Comparison of ENCODE assay signal across 39 cellular contexts in genomic region chr9:123525424-123525823, GRCh38.
"Had no signal": no experiment of that assay in that cellular context is flagged by ENCODE, and none has a peak within 500 bp of the region (broad histone marks: within the 10 kb centered on the region; RNA-seq: fewer than 3 reads in every experiment).

No MANE protein-coding gene starts in this region.

- ATAC-seq: activated CD8-positive, alpha-beta T cell treated with anti-CD3 and anti-CD28 coated beads for 36 hours; activated naive CD4-positive, alpha-beta T cell treated with anti-CD3 and anti-CD28 coated beads, Interleukin-2, amount 50 U/mL, for 72 hours; activated T-cell treated with anti-CD3 and anti-CD28 coated beads, Interleukin-2, amount 50 U/mL, for 4 hours; activated T-cell treated with anti-CD3 and anti-CD28 coated beads, Interleukin-2, amount 50 U/mL, for 72 hours; activated T-helper 17 cell treated with anti-CD3 and anti-CD28 coated beads, Interleukin-2, amount 50 U/mL, for 72 hours; body of pancreas had no signal

- H3K4me3 Mint-ChIP-seq: activated B cell treated with CpG ODN at 0.5 μM for 24 hours; activated CD4-positive, alpha-beta memory T cell treated with anti-CD3 and anti-CD28 coated beads for 36 hours; activated CD4-positive, alpha-beta T cell treated with anti-CD3 and anti-CD28 coated beads, Interleukin-2, amount 10 ng/mL, durations not matched to agents 24 days and 14 days; activated CD8-positive, alpha-beta T cell treated with anti-CD3 and anti-CD28 coated beads for 36 hours; activated naive CD4-positive, alpha-beta T cell treated with anti-CD3 and anti-CD28 coated beads for 36 hours; activated naive CD8-positive, alpha-beta T cell treated with anti-CD3 and anti-CD28 coated beads for 36 hours; activated T-cell treated with anti-CD3 and anti-CD28 coated beads, Interleukin-2, amount 50 U/mL, for 4 hours; activated T-cell treated with anti-CD3 and anti-CD28 coated beads, Interleukin-2, amount 50 U/mL, for 72 hours; activated T-helper 1 cell treated with anti-CD3 and anti-CD28 coated beads, Interleukin-12 subunit alpha, Interleukin-12 subunit beta, Interleukin-2, Interleukin-4 antibody, amounts not matched to agents 30 ng/mL and 10 ng/mL and 1 ng/mL, durations not matched to agents 14 hours and 24 hours and 36 hours; activated T-helper 17 cell treated with anti-CD3 and anti-CD28 coated beads, Interleukin-2, amount 50 U/mL, for 72 hours; central memory CD8-positive, alpha-beta T cell; T-helper 1 cell treated with Interleukin-12 subunit alpha and Interleukin-12 subunit beta and Interleukin-4 antibody, amounts not matched to agents 30 μg/mL and 1 μg/mL, for 36 hours; T-helper 2 cell treated with Interferon-gamma antibody and Interleukin-4, amounts not matched to agents 5 μg/mL and 100 μg/mL, for 36 hours had no signal

- DNase-seq: activated B cell treated with CpG ODN at 0.5 μM for 24 hours; activated CD4-positive, alpha-beta memory T cell treated with anti-CD3 and anti-CD28 coated beads for 36 hours; activated CD4-positive, alpha-beta T cell treated with anti-CD3 and anti-CD28 coated beads for 4 hours; activated CD4-positive, alpha-beta T cell treated with anti-CD3 and anti-CD28 coated beads, Interleukin-2, amount 10 ng/mL, durations not matched to agents 24 days and 14 days; activated CD4-positive, alpha-beta T cell treated with anti-CD3 and anti-CD28 coated beads, Interleukin-2, amount 50 U/mL, for 1 hour; activated CD4-positive, alpha-beta T cell treated with anti-CD3 and anti-CD28 coated beads, Interleukin-2, amount 50 U/mL, for 4 hours; activated CD4-positive, CD25-positive, alpha-beta regulatory T cell treated with anti-CD3 and anti-CD28 coated beads, Interleukin-2, amount 50 U/mL, for 72 hours; activated CD8-positive, alpha-beta memory T cell treated with anti-CD3 and anti-CD28 coated beads, Interleukin-2, amount 50 U/mL, for 4 hours; activated CD8-positive, alpha-beta T cell treated with anti-CD3 and anti-CD28 coated beads for 36 hours; activated effector memory CD4-positive, alpha-beta T cell treated with anti-CD3 and anti-CD28 coated beads, Interleukin-2, amount 50 U/mL, for 16 hours; activated gamma-delta T cell treated with Interleukin-2 at 50 U/mL for 16 hours; activated naive CD4-positive, alpha-beta T cell; activated naive CD4-positive, alpha-beta T cell treated with anti-CD3 and anti-CD28 coated beads for 36 hours; activated naive CD4-positive, alpha-beta T cell treated with anti-CD3 and anti-CD28 coated beads, Interleukin-2, amount 50 U/mL, for 16 hours; activated naive CD8-positive, alpha-beta T cell treated with anti-CD3 and anti-CD28 coated beads for 36 hours; activated T-cell treated with anti-CD3 and anti-CD28 coated beads for 4 hours; activated T-cell treated with anti-CD3 and anti-CD28 coated beads, Interleukin-2, amount 50 U/mL, for 1 hour; activated T-cell treated with anti-CD3 and anti-CD28 coated beads, Interleukin-2, amount 50 U/mL, for 4 hours; activated T-cell treated with anti-CD3 and anti-CD28 coated beads, Interleukin-2, amount 50 U/mL, for 72 hours; amniotic stem cell; aorta; body of pancreas; brain microvascular endothelial cell; caudate nucleus; cerebellar nuclear complex; T-helper 1 cell; T-helper 2 cell; T-helper 9 cell had no signal

- H3K4me1 ChIP-seq: adrenal gland, body of pancreas, breast epithelium had no signal

- H3K4me3 ChIP-seq: adrenal gland, body of pancreas, breast epithelium had no signal

- H3K4me1 Mint-ChIP-seq: activated B cell treated with CpG ODN at 0.5 μM for 24 hours; activated CD4-positive, alpha-beta T cell treated with anti-CD3 and anti-CD28 coated beads, Interleukin-2, amount 10 ng/mL, durations not matched to agents 24 days and 14 days; activated naive CD8-positive, alpha-beta T cell treated with anti-CD3 and anti-CD28 coated beads for 36 hours; activated T-helper 17 cell treated with anti-CD3 and anti-CD28 coated beads, Interleukin-2, amount 50 U/mL, for 72 hours; central memory CD8-positive, alpha-beta T cell had no signal

- FAIRE-seq: astrocyte, TTC549 had no signal

- H3K27ac Mint-ChIP-seq: activated B cell treated with CpG ODN at 0.5 μM for 24 hours; activated CD4-positive, alpha-beta memory T cell treated with anti-CD3 and anti-CD28 coated beads for 36 hours; activated CD4-positive, alpha-beta T cell treated with anti-CD3 and anti-CD28 coated beads, Interleukin-2, amount 10 ng/mL, durations not matched to agents 24 days and 14 days; activated CD8-positive, alpha-beta T cell treated with anti-CD3 and anti-CD28 coated beads for 36 hours; activated naive CD4-positive, alpha-beta T cell treated with anti-CD3 and anti-CD28 coated beads for 36 hours; activated naive CD4-positive, alpha-beta T cell treated with anti-CD3 and anti-CD28 coated beads, Interleukin-2, amount 50 U/mL, for 72 hours; activated naive CD8-positive, alpha-beta T cell treated with anti-CD3 and anti-CD28 coated beads for 36 hours; activated T-cell treated with anti-CD3 and anti-CD28 coated beads, Interleukin-2, amount 50 U/mL, for 72 hours; activated T-helper 1 cell treated with anti-CD3 and anti-CD28 coated beads, Interleukin-12 subunit alpha, Interleukin-12 subunit beta, Interleukin-2, Interleukin-4 antibody, amounts not matched to agents 30 ng/mL and 10 ng/mL and 1 ng/mL, durations not matched to agents 14 hours and 24 hours and 36 hours; activated T-helper 17 cell treated with anti-CD3 and anti-CD28 coated beads, Interleukin-2, amount 50 U/mL, for 72 hours; T-helper 1 cell treated with Interleukin-12 subunit alpha and Interleukin-12 subunit beta and Interleukin-4 antibody, amounts not matched to agents 30 μg/mL and 1 μg/mL, for 36 hours; T-helper 2 cell treated with Interferon-gamma antibody and Interleukin-4, amounts not matched to agents 5 μg/mL and 100 μg/mL, for 36 hours had no signal

- H3K27ac ChIP-seq: adrenal gland, body of pancreas, brain microvascular endothelial cell, breast epithelium, VCaP had no signal

- H3K9me3 Mint-ChIP-seq: activated T-cell treated with anti-CD3 and anti-CD28 coated beads, Interleukin-2, amount 50 U/mL, for 4 hours had no signal

- H3K36me3 ChIP-seq: adrenal gland, brain microvascular endothelial cell, breast epithelium had no signal

- H3K9me3 ChIP-seq: body of pancreas had no signal

- H3K27me3 Mint-ChIP-seq: activated B cell treated with CpG ODN at 0.5 μM for 24 hours; activated CD4-positive, alpha-beta memory T cell treated with anti-CD3 and anti-CD28 coated beads for 36 hours; activated CD4-positive, alpha-beta T cell treated with anti-CD3 and anti-CD28 coated beads, Interleukin-2, amount 10 ng/mL, durations not matched to agents 24 days and 14 days; activated CD8-positive, alpha-beta T cell treated with anti-CD3 and anti-CD28 coated beads for 36 hours; activated naive CD8-positive, alpha-beta T cell treated with anti-CD3 and anti-CD28 coated beads for 36 hours; activated T-helper 17 cell treated with anti-CD3 and anti-CD28 coated beads, Interleukin-2, amount 50 U/mL, for 72 hours; central memory CD8-positive, alpha-beta T cell had no signal

- H3K27me3 ChIP-seq: adrenal gland, body of pancreas, brain microvascular endothelial cell, breast epithelium had no signal
